Comparison of ENCODE assay signal across 7 cellular contexts in genomic region chr4:140427919-140428471, GRCh38. TPM values are rescaled to one million over a fixed set of nuclear protein-coding genes. Genes with fewer than 3 reads are reported as not detected.
A peak's percentile ranks its signal among the peaks of the same experiment; 100 is the strongest.
DNase-seq lines count a peak whose midpoint lies in the region; ATAC-seq and TF ChIP-seq lines count a peak whose summit lies in the region.

No MANE protein-coding gene starts in this region.

- H3K9me3 ChIP-seq in HCT116 (ENCODE audit: control insufficient read depth in 1 of 2, insufficient read depth in 1 of 2, low read depth in 1 of 2, low read length in 2 of 2) (no peaks in the 10 kb centered on the region), gastrocnemius medialis (no peaks in the 10 kb centered on the region)

- DNase-seq in HCT116 (ENCODE audit: low read depth, low spot score) (peak; percentile 24), fibroblast of gingiva (ENCODE audit: low read depth) (peak; percentile 21), gastrocnemius medialis (no peak), sciatic nerve (ENCODE audit: low spot score) (no peak), ureter (ENCODE audit: low spot score) (no peak)

- H3K79me2 ChIP-seq in HCT116 (ENCODE audit: insufficient read depth, low read length): no peaks in the 10 kb centered on the region

- H3K27me3 ChIP-seq in HCT116 (ENCODE audit: insufficient read depth, low read length) (no peaks in the 10 kb centered on the region), gastrocnemius medialis (no peaks in the 10 kb centered on the region)

- no TSS peak for BruUV-seq in HCT116 (replicated peaks; lab: Mats Ljungman, UMichigan)

- peak overlapping the region; percentile 88 for H2AFZ ChIP-seq in HCT116 (ENCODE audit: low read depth, low read length, poor library complexity, severe bottlenecking)

- H3K9ac ChIP-seq in HCT116 (ENCODE audit: low read length): peak overlapping the region; percentile 43

- H3K4me2 ChIP-seq in HCT116 (ENCODE audit: low read length): peak overlapping the region; percentile 98

- POLR2A ChIA-PET in HCT116 (lab: Charles Lee): no interaction called here

- H3K36me3 ChIP-seq in HCT116 (ENCODE audit: control insufficient read depth in 1 of 2, insufficient read depth in 2 of 2, low read length in 2 of 2) (no peaks in the 10 kb centered on the region), gastrocnemius medialis (no peaks in the 10 kb centered on the region)

- TF ChIP-seq POLR2A in HCT116 (IDR thresholded peaks at IDR 0.05; ENCODE audit: borderline replicate concordance, extremely low read depth, insufficient read depth, insufficient read length) (no peak), gastrocnemius medialis (IDR thresholded peaks at IDR 0.05) (no peak)

- no peaks in the 10 kb centered on the region for H4K20me1 ChIP-seq in HCT116 (ENCODE audit: insufficient read depth)

- TF ChIP-seq CTCF in HCT116 (IDR thresholded peaks at IDR 0.05 in 2 of 3, conservative IDR thresholded peaks at IDR 0.05 in 1 of 3; ENCODE audit: borderline replicate concordance in 1 of 3, insufficient read depth in 1 of 3, low read depth in 2 of 3, low read length in 2 of 3): no peak
- TF ChIP-seq CTCF in gastrocnemius medialis (IDR thresholded peaks at IDR 0.05 in 4 of 5, conservative IDR thresholded peaks at IDR 0.05 in 1 of 5): no peak

- no peak for TF ChIP-seq RAD21 in HCT116 (IDR thresholded peaks at IDR 0.05; ENCODE audit: low read depth)

- H3K4me1 ChIP-seq in HCT116 (ENCODE audit: control insufficient read depth in 1 of 2, insufficient read depth in 2 of 2, low read length in 2 of 2) (peaks cover 3 to 11% of the 10 kb centered on the region in 2 experiments; a peak in 3 of 4 replicates), gastrocnemius medialis (peaks cover 4 to 9% of the 10 kb centered on the region in 2 donors)

- RAD21 ChIA-PET in HCT116 (lab: Charles Lee; ENCODE audit: low non-redundant PET in 1 of 2, low total read pairs in 2 of 2, uncharacterized antibody in 2 of 2, unreplicated experiment in 2 of 2): no interaction called here

- no peak for ATAC-seq in HCT116
- ATAC-seq in gastrocnemius medialis: peak in 1 of 2 donors; percentile 4
- no peak for ATAC-seq in sciatic nerve
- ATAC-seq in HG02885 (IDR thresholded peaks at IDR 0.05; ENCODE audit: poor library complexity, unreplicated experiment): no peak

- H3K9me2 ChIP-seq in HCT116 (ENCODE audit: insufficient read depth): no peaks in the 10 kb centered on the region

- CTCF ChIA-PET in HCT116 (lab: Charles Lee): no interaction called here

- peak overlapping the region; percentile 56 to 67 for H3K4me3 ChIP-seq in HCT116 (replicated peaks in 1 of 2; ENCODE audit: low read depth in 1 of 2, low read length in 2 of 2)
- H3K4me3 ChIP-seq in gastrocnemius medialis: peak overlapping the region; percentile 58 to 65 (median 64)

- in situ Hi-C loops in gastrocnemius medialis (cut with MboI; ENCODE audit: low sequenced_read_pairs in 4 of 4): no loop called here

- H3K27ac ChIP-seq in HCT116 (ENCODE audit: low read depth, low read length) (no peak overlapping the region), gastrocnemius medialis (no peak overlapping the region)

- intact Hi-C loops in HCT116 (cut with micrococcal nuclease): no loop called here
- intact Hi-C loops in gastrocnemius medialis (cut with DNase I; ENCODE audit: low total_unique reads): no loop called here
- intact Hi-C loops in sciatic nerve (cut with DNase I): no loop called here

TF ChIP-seq in HCT116, 20 proteins besides CTCF, POLR2A, EP300 and RAD21:
- TF ChIP-seq SIN3A (IDR thresholded peaks at IDR 0.05; ENCODE audit: low read depth) (no peak), SP1 (IDR thresholded peaks at IDR 0.05; ENCODE audit: low read depth) (peak; percentile 39), YY1 (IDR thresholded peaks at IDR 0.05; ENCODE audit: extremely low read depth, insufficient replicate concordance, low read depth, low read length) (no peak), CBX3 (IDR thresholded peaks at IDR 0.05; ENCODE audit: low read depth) (no peak), EZH2 (IDR thresholded peaks at IDR 0.05) (no peak), CEBPB (IDR thresholded peaks at IDR 0.05; ENCODE audit: low read depth) (peak; percentile 92), ZFX (IDR thresholded peaks at IDR 0.05) (no peak)

TF ChIP-seq in PFSK-1, 5 proteins besides CTCF, POLR2A, EP300 and RAD21:
- TF ChIP-seq SIN3A (IDR thresholded peaks at IDR 0.05; ENCODE audit: borderline replicate concordance, insufficient read depth, low read length) (no peak), FOXP2 (optimal IDR thresholded peaks at IDR 0.05; ENCODE audit: borderline replicate concordance, extremely low read depth, extremely low read length, insufficient read depth) (peak; percentile 49)

RNA-seq across cellular contexts. Expression of gene CLGN, which starts 0.5 kb away (rescaled TPM):
- total RNA-seq in HCT116 (2021; ENCODE audit: unreplicated experiment): 1.4 TPM
- polyA plus RNA-seq in HCT116 (2012): 0.69 and 1.1 TPM in 2 replicates
- polyA plus RNA-seq in PFSK-1 (2012; ENCODE audit: insufficient read length, low read depth): 3.5 TPM
- under 1 TPM in 3 of 4 donors, not detected in 1; 0.10 to 0.29 (median 0.20) TPM for total RNA-seq in gastrocnemius medialis
- 2.1 TPM for total RNA-seq in sciatic nerve
- total RNA-seq in ureter: 1.1 TPM

RNA-seq across cellular contexts. Expression of gene SCOC, which starts 54.5 kb away (rescaled TPM):
- total RNA-seq in HCT116 (2021; ENCODE audit: unreplicated experiment) (52.2 TPM), gastrocnemius medialis (10 to 100 TPM; 21.5 to 36.6 (median 30.6) TPM), sciatic nerve (52.3 TPM), ureter (49.2 TPM)
- 12.5 and 18.7 TPM in 2 replicates for polyA plus RNA-seq in HCT116 (2012)
- polyA plus RNA-seq in PFSK-1 (2012; ENCODE audit: insufficient read length, low read depth): 11.1 TPM

Comparison
In these comparisons a context has a peak if more than half of its experiments do, and no peak if none do; other contexts are left out.
1. DNase-seq: peak in HCT116 (single experiment) and fibroblast of gingiva (single experiment); none in gastrocnemius medialis (0 of 2), sciatic nerve (single experiment) and ureter (single experiment).